1 cellular context compared by ENCODE assay signal in genomic region chr2:213137064-213137463, GRCh38.
TF ChIP-seq lines count a peak whose summit lies in the region.

No MANE protein-coding gene starts in this region.

TF ChIP-seq in SK-N-SH, 30 proteins besides CTCF, POLR2A, EP300 and RAD21 (continued from another document):
- no peak for TF ChIP-seq ZBTB33 (IDR thresholded peaks at IDR 0.05; ENCODE audit: borderline replicate concordance, low read depth)
- TF ChIP-seq EZH2phosphoT487 (IDR thresholded peaks at IDR 0.05; ENCODE audit: borderline replicate concordance, low read depth), result no peak
- no peak for TF ChIP-seq TEAD4 (IDR thresholded peaks at IDR 0.05; ENCODE audit: borderline replicate concordance, insufficient read depth)
- TF ChIP-seq IRF3 (IDR thresholded peaks at IDR 0.05; ENCODE audit: low read depth, low read length), result no peak
- TF ChIP-seq FOXJ3 (CRISPR knock-in tag; IDR thresholded peaks at IDR 0.05), result no peak
- TF ChIP-seq FOSL2 (IDR thresholded peaks at IDR 0.05; ENCODE audit: borderline replicate concordance, low read depth), result no peak
- no peak for TF ChIP-seq YY1 (IDR thresholded peaks at IDR 0.05; ENCODE audit: low read depth)
- TF ChIP-seq RXRA (IDR thresholded peaks at IDR 0.05; ENCODE audit: borderline replicate concordance, low read depth), result no peak
- TF ChIP-seq GABPA (IDR thresholded peaks at IDR 0.05; ENCODE audit: low read depth), result no peak
- TF ChIP-seq USF2 (IDR thresholded peaks at IDR 0.05; ENCODE audit: borderline replicate concordance, low read depth, low read length), result no peak
- no peak for TF ChIP-seq ELF1 (IDR thresholded peaks at IDR 0.05)
- no peak for TF ChIP-seq CHD2 (IDR thresholded peaks at IDR 0.05; ENCODE audit: low read length, partially characterized antibody)
- TF ChIP-seq GATA2 (CRISPR knock-in tag; IDR thresholded peaks at IDR 0.05), result no peak
- TF ChIP-seq PBX3 (IDR thresholded peaks at IDR 0.05), result no peak
- no peak for TF ChIP-seq NFIC (IDR thresholded peaks at IDR 0.05; ENCODE audit: borderline replicate concordance)
- TF ChIP-seq TAF1 (IDR thresholded peaks at IDR 0.05; ENCODE audit: borderline replicate concordance, low read depth, low read length), result no peak
- TF ChIP-seq POLR2AphosphoS5 (IDR thresholded peaks at IDR 0.05; ENCODE audit: low read depth, low read length), result no peak
